8 cellular contexts compared by ENCODE assay signal in the genomic region with DNA sequence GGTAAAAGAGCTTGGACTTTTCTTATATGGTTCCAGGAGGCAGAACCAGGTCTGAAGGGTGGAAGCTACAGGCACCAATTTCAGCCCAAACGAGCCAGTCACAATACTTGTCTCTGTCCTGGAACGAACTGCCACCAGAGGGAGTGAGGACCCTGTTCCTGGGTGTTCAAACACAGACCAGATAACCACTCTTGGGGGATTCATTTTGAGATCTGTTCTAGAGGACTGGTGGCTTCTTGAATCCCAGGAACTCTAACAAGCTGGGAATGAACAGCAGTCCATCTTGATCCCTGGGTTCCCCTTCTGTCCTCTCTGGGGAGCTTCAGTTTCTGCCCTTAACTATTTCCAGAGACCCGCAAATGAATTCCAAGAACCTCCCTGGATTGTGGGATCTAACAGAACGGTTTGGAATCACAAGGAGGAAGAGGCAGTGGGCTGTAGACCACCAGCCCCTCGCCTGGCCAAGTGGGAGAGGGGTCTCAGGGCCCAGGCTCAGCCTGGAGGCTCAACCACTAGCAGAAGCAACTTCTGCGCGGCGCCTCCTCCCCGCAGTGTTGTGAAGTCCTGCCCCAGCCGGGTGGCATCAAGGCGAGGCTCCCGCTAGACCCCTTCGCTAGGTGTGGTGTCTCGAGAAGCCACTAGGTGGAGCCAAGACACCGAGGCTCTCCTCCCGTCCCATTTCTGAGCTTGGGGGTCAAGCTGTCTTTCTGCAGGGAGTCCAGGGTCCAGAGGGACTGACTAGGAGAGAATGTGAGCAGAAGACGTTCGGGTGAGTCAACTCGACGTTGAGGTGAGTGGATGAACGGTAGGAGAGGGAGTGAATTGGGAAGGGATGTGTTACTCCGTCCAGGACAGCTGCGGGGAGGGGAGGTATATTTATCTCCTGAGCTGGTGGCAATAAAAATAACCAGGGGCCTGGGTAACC. TPM values are rescaled to one million over a fixed set of nuclear protein-coding genes. Genes with fewer than 3 reads are reported as not detected.
DNase-seq lines count a peak whose midpoint lies in the region; TF ChIP-seq lines count a peak whose summit lies in the region.

No MANE protein-coding gene starts in this region.

- peaks cover 9% of the 10 kb centered on the region for H3K27me3 Mint-ChIP-seq in neural crest cell (ENCODE audit: low read depth)

- TF ChIP-seq CTCF in neural crest cell (conservative IDR thresholded peaks at IDR 0.05): peak; percentile 88
- peak in 6 of 7 experiments; percentile 68 to 95 (median 88) for TF ChIP-seq CTCF in stomach (IDR thresholded peaks at IDR 0.05)

- H3K4me1 Mint-ChIP-seq in neural crest cell: peaks cover 55% of the 10 kb centered on the region

- peaks cover 7 to 41% (median 35%) of the 10 kb centered on the region in 4 donors for H3K4me1 ChIP-seq in stomach

- no peak for TF ChIP-seq EP300 in stomach (IDR thresholded peaks at IDR 0.05)

- WGBS in stomach, 5 donors: 1 to 2% (median 2%) methylated on average over 22 to 23 of the region's 23 CpGs

- peak overlapping the region; percentile 90 for H3K27ac Mint-ChIP-seq in neural crest cell (ENCODE audit: unreplicated experiment)

- no peaks in the 10 kb centered on the region for H3K9me3 ChIP-seq in stomach

- TF ChIP-seq POLR2A in stomach (IDR thresholded peaks at IDR 0.05): no peak

- peak overlapping the region; percentile 78 for H3K4me3 Mint-ChIP-seq in neural crest cell

- H3K27me3 ChIP-seq in stomach: peaks cover 0 to 98% (median 48%) of the 10 kb centered on the region in 3 donors

- no peaks in the 10 kb centered on the region for H3K9me3 Mint-ChIP-seq in neural crest cell

- peak overlapping the region in 1 of 4 donors; percentile 5 for H3K4me3 ChIP-seq in stomach

- H3K27ac ChIP-seq in stomach: no peak overlapping the region

- intact Hi-C loops in stomach (cut with DNase I; ENCODE audit: low total_unique reads): no loop called here

- DNase-seq in NK-92 treated with Interleukin-12 subunit alpha and Interleukin-12 subunit beta, amount 100 ng/mL, for 24 hours (lab: John Stamatoyannopoulos, UW): peak; percentile 56
- no peak for DNase-seq in NK-92 (lab: John Stamatoyannopoulos, UW; ENCODE audit: unreplicated experiment)
- DNase-seq in LoVo (ENCODE audit: low spot score): peak; percentile 88
- DNase-seq in RPMI7951 (ENCODE audit: low read depth): peak; percentile 78
- peak; percentile 60 for DNase-seq in activated T-helper 1 cell treated with Interleukin-2 at 50 U/mL for 16 hours (ENCODE audit: low read depth)
- DNase-seq in fibroblast of peridontal ligament (ENCODE audit: extremely low read depth): peak; percentile 85
- DNase-seq in neural crest cell (ENCODE audit: low read depth, low spot score): peak; percentile 84
- DNase-seq in stomach: peak; percentile 79

- H3K36me3 Mint-ChIP-seq in neural crest cell (ENCODE audit: low read depth): no peaks in the 10 kb centered on the region

- no peaks in the 10 kb centered on the region for H3K36me3 ChIP-seq in stomach

RNA-seq across cellular contexts. Expression of a gene that starts 12.1 kb away (rescaled TPM):
- total RNA-seq in RPMI7951 (2014; rRNA removed; shearing (Covaris generic)): 24.2 and 39.1 TPM in 2 replicates
- 248 and 265 TPM in 2 replicates for total RNA-seq in neural crest cell
- 10 to 100 TPM in 2 of 5 donors, 1 to 10 TPM in 3; 3.2 to 22.3 (median 8.9) TPM for total RNA-seq in stomach
- polyA plus RNA-seq in stomach: 1 to 10 TPM; 1.7 to 9.0 (median 3.2) TPM

RNA-seq across cellular contexts. Expression of a gene that starts 16.1 kb away (rescaled TPM):
- total RNA-seq in RPMI7951 (2014; rRNA removed; shearing (Covaris generic)): 66.6 and 81.6 TPM in 2 replicates
- total RNA-seq in neural crest cell (606 and 647 TPM in 2 replicates), stomach (1 to 10 TPM in 1 of 5 donors, under 1 TPM in 1, not detected in 3; 0.72 to 2.0 TPM)
- polyA plus RNA-seq in stomach: 100 to 1,000 TPM in 1 of 3 donors, 1 to 10 TPM in 2; 6.9 to 207 (median 7.5) TPM

RNA-seq across cellular contexts. Expression of a gene that starts 39.0 kb away (rescaled TPM):
- total RNA-seq in RPMI7951 (2014; rRNA removed; shearing (Covaris generic)): 6.4 and 6.9 TPM in 2 replicates
- total RNA-seq in neural crest cell: 30.4 and 33.0 TPM in 2 replicates
- total RNA-seq in stomach: 10 to 100 TPM; 15.2 to 90.2 (median 72.4) TPM
- 10 to 100 TPM; 31.0 to 50.2 (median 43.5) TPM for polyA plus RNA-seq in stomach

RNA-seq across cellular contexts. Expression of a gene that starts 39.3 kb away (rescaled TPM):
- 14.3 and 16.4 TPM in 2 replicates for total RNA-seq in RPMI7951 (2014; rRNA removed; shearing (Covaris generic))
- total RNA-seq in neural crest cell: 47.0 and 52.7 TPM in 2 replicates
- 10 to 100 TPM in 3 of 5 donors, 1 to 10 TPM in 2; 4.5 to 65.5 (median 24.3) TPM for total RNA-seq in stomach
- polyA plus RNA-seq in stomach: 10 to 100 TPM in 2 of 3 donors, 1 to 10 TPM in 1; 7.5 to 12.3 (median 11.0) TPM

RNA-seq across cellular contexts. Expression of a gene that starts 47.4 kb away (rescaled TPM):
- 0.12 TPM in 1 of 2 replicates, not detected in the other for total RNA-seq in RPMI7951 (2014; rRNA removed; shearing (Covaris generic))
- total RNA-seq in neural crest cell: 2.4 and 3.1 TPM in 2 replicates
- 10 to 100 TPM in 1 of 5 donors, 1 to 10 TPM in 1, not detected in 3; 5.7 to 39.7 TPM for total RNA-seq in stomach
- under 1 TPM in 1 of 3 donors, not detected in 2; 0.05 TPM for polyA plus RNA-seq in stomach

Comparison
In these comparisons a context has a peak if more than half of its experiments do, and no peak if none do; other contexts are left out.
1. RNA of a gene that starts 16.1 kb away (total RNA-seq): 606 to 647 TPM in neural crest cell and 66.6 to 81.6 TPM in RPMI7951; 0.72 to 2.0 TPM in stomach; every median in the first group is over 10 times any median in the second.